Comparison of ENCODE assay signal across 19 cellular contexts in the genomic region with DNA sequence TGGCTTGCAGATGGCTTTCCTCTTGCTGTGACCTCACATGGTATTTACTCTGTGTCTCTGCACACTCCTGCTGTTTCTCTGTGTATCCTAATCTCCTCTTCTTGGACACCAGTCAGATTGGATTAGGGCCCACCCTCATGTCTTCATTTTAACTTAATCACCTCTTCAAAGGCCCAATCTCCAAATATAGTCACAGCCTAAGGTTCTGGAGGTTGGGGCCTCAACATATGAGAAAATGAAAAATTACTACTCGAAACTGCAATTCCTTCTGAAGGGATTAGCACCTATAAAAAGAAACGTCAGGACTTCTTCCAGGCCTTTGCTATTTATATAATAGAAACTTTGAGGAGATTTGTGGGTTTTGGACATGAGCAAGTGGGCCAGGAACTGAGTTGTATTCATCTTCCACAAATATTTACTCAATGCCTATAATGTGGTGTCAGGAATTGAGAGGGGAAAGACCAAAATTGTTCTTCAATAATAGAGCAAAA.
DNase-seq lines count a peak whose midpoint lies in the region; ATAC-seq, FAIRE-seq and TF ChIP-seq lines count a peak whose summit lies in the region.
"Had no signal": no experiment of that assay in that cellular context is flagged by ENCODE, and none has a peak within 500 bp of the region (broad histone marks: within the 10 kb centered on the region; RNA-seq: fewer than 3 reads in every experiment).

No MANE protein-coding gene starts in this region.

- peak overlapping the region; percentile 57 for H2AK5ac ChIP-seq in IMR-90 (ENCODE audit: low read depth, low read length)

- H4K20me1 ChIP-seq in IMR-90 (ENCODE audit: insufficient read depth, low read length) (no peaks in the 10 kb centered on the region), astrocyte (ENCODE audit: insufficient read depth, low read length) (no peaks in the 10 kb centered on the region)

- peak overlapping the region; percentile 44; the same call in 1 of the 2 replicates for H3K23ac ChIP-seq in IMR-90 (ENCODE audit: low read depth, low read length)

- no peak overlapping the region for H2AK9ac ChIP-seq in IMR-90 (replicated peaks; ENCODE audit: low read depth, low read length, poor library complexity)

- H2BK20ac ChIP-seq in IMR-90 (ENCODE audit: low read depth, low read length) = peak overlapping the region; percentile 81; the same call in 1 of the 2 replicates

- POLR2A ChIA-PET in IMR-90 (lab: Charles Lee; ENCODE audit: unreplicated experiment) = no interaction called here

- TF ChIP-seq RAD21 in IMR-90 (IDR thresholded peaks at IDR 0.05; ENCODE audit: low read length) = no peak

- H2AFZ ChIP-seq in IMR-90 (replicated peaks; ENCODE audit: low read length, poor library complexity) (no peak overlapping the region), astrocyte (ENCODE audit: low read depth, low read length) (no peak overlapping the region)

- no peak for FAIRE-seq in astrocyte (lab: Jason Lieb, UNC)

- dilution Hi-C loops in IMR-90 (cut with HindIII; ENCODE audit: low sequenced_read_pairs, unreplicated experiment) = no loop called here

- H3K4me3 Mint-ChIP-seq in astrocyte (ENCODE audit: unreplicated experiment) = no peak overlapping the region
- H3K4me3 Mint-ChIP-seq: activated naive CD8-positive, alpha-beta T cell; activated T-helper 1 cell treated with anti-CD3 and anti-CD28 coated beads, Interleukin-12 subunit alpha, Interleukin-12 subunit beta, Interleukin-2, Interleukin-4 antibody, amounts not matched to agents 30 ng/mL and 10 ng/mL and 1 ng/mL, durations not matched to agents 14 hours and 24 hours and 36 hours had no signal

- H3K18ac ChIP-seq in IMR-90 (ENCODE audit: low read depth, low read length) = peak overlapping the region; percentile 87; the same call in 1 of the 2 replicates

- peak; percentile 30 for DNase-seq in IMR-90
- DNase-seq in astrocyte (ENCODE audit: low read depth) = peak; percentile 73
- no peak for DNase-seq in left lung
- DNase-seq in tibial artery = no peak
- DNase-seq in thyroid gland = no peak
- DNase-seq: activated CD4-positive, CD25-positive, alpha-beta regulatory T cell treated with anti-CD3 and anti-CD28 coated beads, Interleukin-2, amount 50 U/mL, for 72 hours; left ventricle myocardium inferior; MM.1S; NCI-H1694; NCI-H226; retina; RPMI8226 had no signal

- H2BK120ac ChIP-seq in IMR-90 (ENCODE audit: low read depth, low read length) = peak overlapping the region; percentile 54; the same call in 1 of the 2 replicates

- H4K8ac ChIP-seq in IMR-90 (ENCODE audit: low read depth in 2 of 2, low read length in 2 of 2) = peak overlapping the region in 1 of 2 experiments; percentile 68; a peak in 2 of 4 replicates

- H4K91ac ChIP-seq in IMR-90 (ENCODE audit: insufficient read depth, low read depth, low read length) = 0 out of 2 replicates have a peak overlapping the region, but pooled peaks have one; percentile 4

- no peaks in the 10 kb centered on the region for H3K36me3 Mint-ChIP-seq in astrocyte (ENCODE audit: low read depth, unreplicated experiment)

- 0 out of 3 replicates have a peak overlapping the region, but pooled peaks have one; percentile 25 for H2BK15ac ChIP-seq in IMR-90 (ENCODE audit: low read depth, low read length)

- H3K9ac ChIP-seq in IMR-90 (ENCODE audit: low read depth, low read length) (no peak overlapping the region), astrocyte (ENCODE audit: low read length) (no peak overlapping the region)

- no peak overlapping the region for H3K27ac Mint-ChIP-seq in astrocyte (ENCODE audit: unreplicated experiment)
- H3K27ac Mint-ChIP-seq: activated naive CD8-positive, alpha-beta T cell; activated T-helper 1 cell treated with anti-CD3 and anti-CD28 coated beads, Interleukin-12 subunit alpha, Interleukin-12 subunit beta, Interleukin-2, Interleukin-4 antibody, amounts not matched to agents 30 ng/mL and 10 ng/mL and 1 ng/mL, durations not matched to agents 14 hours and 24 hours and 36 hours had no signal

- ATAC-seq in IMR-90 (ENCODE audit: low read depth) = peak; percentile 47
- ATAC-seq in left lung = peak; percentile 14
- no peak for ATAC-seq in GM18909 (IDR thresholded peaks at IDR 0.05; ENCODE audit: poor library complexity, unreplicated experiment)
- ATAC-seq in GM21360 (IDR thresholded peaks at IDR 0.05; ENCODE audit: unreplicated experiment) = no peak

- peak overlapping the region; percentile 83; the same call in 1 of the 2 replicates for H4K5ac ChIP-seq in IMR-90 (ENCODE audit: low read depth, low read length)

- H3K27ac ChIP-seq in IMR-90 (ENCODE audit: insufficient read depth, low read length) (peak overlapping the region; percentile 47; the same call in 1 of the 2 replicates), astrocyte (ENCODE audit: low read depth, low read length) (no peak overlapping the region), left lung (no peak overlapping the region), tibial artery (peak overlapping the region; percentile 56 to 57), thyroid gland (no peak overlapping the region)
- H3K27ac ChIP-seq: left ventricle myocardium inferior, neutrophil, suprapubic skin had no signal

- peak overlapping the region; percentile 64; the same call in 1 of the 2 replicates for H3K4ac ChIP-seq in IMR-90 (ENCODE audit: low read depth, low read length)

- no TSS peak for BruUV-seq in IMR-90 (replicated peaks; lab: Mats Ljungman, UMichigan)

- H3K4me3 ChIP-seq in IMR-90 (ENCODE audit: insufficient read depth, low read depth, low read length) (no peak overlapping the region), astrocyte (ENCODE audit: insufficient read depth, low read depth, low read length) (no peak overlapping the region), left lung (no peak overlapping the region), tibial artery (no peak overlapping the region), thyroid gland (replicated peaks in 1 of 3) (no peak overlapping the region)
- H3K4me3 ChIP-seq: HAP-1, left ventricle myocardium inferior, suprapubic skin had no signal

- H3K56ac ChIP-seq in IMR-90 (ENCODE audit: extremely low read depth, insufficient read depth, low read length) = no peak overlapping the region

- no peak for TF ChIP-seq CTCF in IMR-90 (conservative IDR thresholded peaks at IDR 0.05; ENCODE audit: low read depth, low read length)
- no peak for TF ChIP-seq CTCF in astrocyte (IDR thresholded peaks at IDR 0.05; ENCODE audit: insufficient read depth, low read depth, low read length)
- no peak for TF ChIP-seq CTCF in left lung (IDR thresholded peaks at IDR 0.05)
- TF ChIP-seq CTCF in tibial artery (IDR thresholded peaks at IDR 0.05) = no peak
- TF ChIP-seq CTCF in thyroid gland (IDR thresholded peaks at IDR 0.05) = no peak

- TF ChIP-seq POLR2A in IMR-90 (IDR thresholded peaks at IDR 0.05; ENCODE audit: low read depth, low read length) (no peak), thyroid gland (IDR thresholded peaks at IDR 0.05) (no peak)

- no peaks in the 10 kb centered on the region for H3K9me3 Mint-ChIP-seq in astrocyte (ENCODE audit: unreplicated experiment)
- H3K9me3 Mint-ChIP-seq: activated T-helper 1 cell treated with anti-CD3 and anti-CD28 coated beads, Interleukin-12 subunit alpha, Interleukin-12 subunit beta, Interleukin-2, Interleukin-4 antibody, amounts not matched to agents 30 ng/mL and 10 ng/mL and 1 ng/mL, durations not matched to agents 14 hours and 24 hours and 36 hours had no signal

- H3K9me3 ChIP-seq in IMR-90 (ENCODE audit: control insufficient read depth, insufficient read depth, low read length) (no peaks in the 10 kb centered on the region), astrocyte (ENCODE audit: insufficient read depth, low read depth, low read length) (no peaks in the 10 kb centered on the region), left lung (no peaks in the 10 kb centered on the region), tibial artery (no peaks in the 10 kb centered on the region), thyroid gland (no peaks in the 10 kb centered on the region)
- H3K9me3 ChIP-seq: HAP-1, left ventricle myocardium inferior, neutrophil, suprapubic skin had no signal

- H3K4me1 ChIP-seq in IMR-90 (ENCODE audit: control insufficient read depth, insufficient read depth, low read length) (peaks cover 7% of the 10 kb centered on the region), astrocyte (ENCODE audit: insufficient read depth, low read length) (peaks cover 8% of the 10 kb centered on the region), left lung (peaks cover 8 to 13% of the 10 kb centered on the region in 2 donors), tibial artery (peaks cover 0 to 22% (median 12%) of the 10 kb centered on the region in 4 donors), thyroid gland (no peaks in the 10 kb centered on the region)
- H3K4me1 ChIP-seq: HAP-1, suprapubic skin had no signal

- no peaks in the 10 kb centered on the region for H3K79me1 ChIP-seq in IMR-90 (ENCODE audit: low read depth in 1 of 2, low read length in 2 of 2)

- CTCF ChIA-PET in IMR-90 (lab: Yijun Ruan, JAX) = no interaction called here

- no peaks in the 10 kb centered on the region for H3K27me3 ChIP-seq in IMR-90 (ENCODE audit: control insufficient read depth, insufficient read depth, low read length)
- no peaks in the 10 kb centered on the region for H3K27me3 ChIP-seq in astrocyte (ENCODE audit: insufficient read depth, low read length)
- no peaks in the 10 kb centered on the region for H3K27me3 ChIP-seq in left lung
- no peaks in the 10 kb centered on the region for H3K27me3 ChIP-seq in tibial artery
- no peaks in the 10 kb centered on the region for H3K27me3 ChIP-seq in thyroid gland
- H3K27me3 ChIP-seq: suprapubic skin had no signal

- H3K9me1 ChIP-seq in IMR-90 (ENCODE audit: insufficient read depth, low read length) = peaks cover 5% of the 10 kb centered on the region

- H3K36me3 ChIP-seq in IMR-90 (ENCODE audit: control insufficient read depth, insufficient read depth, low read length) (no peaks in the 10 kb centered on the region), astrocyte (ENCODE audit: insufficient read depth, low read length) (no peaks in the 10 kb centered on the region), left lung (no peaks in the 10 kb centered on the region), tibial artery (no peaks in the 10 kb centered on the region), thyroid gland (no peaks in the 10 kb centered on the region)
- H3K36me3 ChIP-seq: HAP-1, left ventricle myocardium inferior, neutrophil, suprapubic skin had no signal

- H3K4me2 ChIP-seq in IMR-90 (ENCODE audit: low read depth, low read length) = peak overlapping the region; percentile 31
- H3K4me2 ChIP-seq in astrocyte (ENCODE audit: low read length) = no peak overlapping the region

- H3K27me3 Mint-ChIP-seq in astrocyte (ENCODE audit: low read depth, unreplicated experiment) = no peaks in the 10 kb centered on the region
- H3K27me3 Mint-ChIP-seq: activated naive CD8-positive, alpha-beta T cell had no signal

- H2BK5ac ChIP-seq in IMR-90 (ENCODE audit: low read depth, low read length, poor library complexity, severe bottlenecking) = peak overlapping the region; percentile 72

- intact Hi-C loops in IMR-90 (cut with micrococcal nuclease) (no loop called here), left lung (cut with DNase I) (no loop called here), tibial artery (cut with DNase I; ENCODE audit: low total_unique reads) (loop anchor here (10.0 kb wide), 1 partner anchor 91 kb away; no protein-coding TSS in a partner anchor), thyroid gland (cut with DNase I) (no loop called here)

- peaks cover 22% of the 10 kb centered on the region for H3K4me1 Mint-ChIP-seq in astrocyte (ENCODE audit: low read depth, unreplicated experiment)

- in situ Hi-C loops in IMR-90 (cut with MboI; ENCODE audit: low sequenced_read_pairs) = no loop called here

- peak overlapping the region; percentile 70 for H3K14ac ChIP-seq in IMR-90 (replicated peaks; ENCODE audit: low read depth, low read length)

- no peaks in the 10 kb centered on the region for H3K79me2 ChIP-seq in astrocyte (ENCODE audit: insufficient read depth, low read length)

- WGBS in IMR-90 (ENCODE audit: extremely low coverage in 2 of 2, insufficient read length in 1 of 2), 2 experiments = no CpG with 5 or more reads among the region's 2 CpGs
- 77 to 78% methylated on average over 2 of the region's 2 CpGs for WGBS in thyroid gland, 2 donors

Comparison
In these comparisons a context has a peak if more than half of its experiments do, and no peak if none do; other contexts are left out.
1. ATAC-seq: peak in IMR-90 (single experiment) and left lung (single experiment); none in GM18909 (single experiment) and GM21360 (single experiment).
2. DNase-seq: peak in IMR-90 (single experiment) and astrocyte (single experiment); none in left lung (0 of 2), tibial artery (0 of 2) and thyroid gland (0 of 2).
3. H3K27ac ChIP-seq: peak in IMR-90 (single experiment) and tibial artery (2 of 2); none in astrocyte (single experiment), left lung (0 of 2) and thyroid gland (0 of 3).